Comparison of ENCODE assay signal across 32 cellular contexts in the genomic region with DNA sequence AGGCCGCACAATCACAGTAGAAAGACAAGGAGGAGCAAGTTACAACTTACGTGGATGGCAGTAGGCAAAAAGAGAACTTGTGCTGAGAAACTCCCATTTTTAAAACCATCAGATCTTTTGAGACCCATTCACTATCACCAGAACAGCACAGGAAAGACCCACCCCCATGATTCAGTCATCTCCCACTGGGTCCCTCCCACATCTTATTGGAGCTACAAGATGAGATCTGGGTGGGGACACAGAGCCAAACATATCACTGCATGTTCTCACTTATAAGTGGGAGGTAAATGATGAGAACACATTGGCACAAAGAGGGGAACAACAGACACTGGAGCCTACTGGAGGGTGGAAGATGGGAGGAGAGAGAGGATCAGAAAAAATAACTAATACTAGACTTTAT. TPM values are rescaled to one million over a fixed set of nuclear protein-coding genes. Genes with fewer than 3 reads are reported as not detected.
"Had no signal": no experiment of that assay in that cellular context is flagged by ENCODE, and none has a peak within 500 bp of the region (broad histone marks: within the 10 kb centered on the region; RNA-seq: fewer than 3 reads in every experiment).

No MANE protein-coding gene starts in this region.

- H3K36me3 ChIP-seq: neutrophil, pancreas, prostate gland, right lobe of liver, spleen, stomach, thoracic aorta, thyroid gland, tibial nerve, upper lobe of left lung, vagina had no signal

- H3K4me3 ChIP-seq: pancreas, prostate gland, right lobe of liver, skin epidermis, smooth muscle cell, spleen, stomach, thoracic aorta, thyroid gland, tibial nerve, upper lobe of left lung, vagina had no signal

- H3K4me1 ChIP-seq: pancreas, prostate gland, right lobe of liver, thyroid gland had no signal

- DNase-seq: naive thymus-derived CD8-positive, alpha-beta T cell; nephron progenitor cell; pancreas; right cardiac atrium; right lobe of liver; spleen; stimulated activated CD4-positive, alpha-beta T cell treated with anti-CD3 and anti-CD28 coated beads, Interleukin-12 subunit alpha, Interleukin-12 subunit beta, amount 100 ng/mL, for 4 hours; stimulated activated CD4-positive, alpha-beta T cell treated with anti-CD3 and anti-CD28 coated beads, Interleukin-1b, Interleukin-23, amount 100 ng/mL, for 48 hours; stimulated activated CD4-positive, alpha-beta T cell treated with anti-CD3 and anti-CD28 coated beads, Interleukin-4, amount 100 ng/mL, for 1 hour; stimulated activated CD4-positive, alpha-beta T cell treated with anti-CD3 and anti-CD28 coated beads, Interleukin-4, amount 100 ng/mL, for 4 hours; stimulated activated CD8-positive, alpha-beta memory T cell treated with anti-CD3 and anti-CD28 coated beads, Interleukin-4, amount 100 ng/mL, for 48 hours; stimulated activated naive CD4-positive, alpha-beta T cell; stomach; thyroid gland; trophoblast cell; upper lobe of left lung had no signal

- H3K27me3 ChIP-seq: neutrophil, pancreas, right lobe of liver, spleen, thyroid gland, tibial nerve, upper lobe of left lung, vagina had no signal

- ATAC-seq: naive thymus-derived CD8-positive, alpha-beta T cell; natural killer cell treated with Interleukin-12 subunit alpha and Interleukin-12 subunit beta and Interleukin-15 and Interleukin-18, amount 100 ng/mL, for 72 hours; pancreas; right cardiac atrium; right lobe of liver; stimulated activated memory B cell treated with anti-CD40 and anti-IgM and Interleukin-4, amounts not matched to agents 10 μg/mL and 1 μg/mL and 100 μg/mL, for 72 hours had no signal

- H3K27ac ChIP-seq: neutrophil, pancreas, prostate gland, right lobe of liver, skin epidermis, stomach, thoracic aorta, thyroid gland, tibial nerve, upper lobe of left lung, vagina had no signal

- H3K9me3 ChIP-seq: neutrophil, pancreas, prostate gland, right lobe of liver, thoracic aorta, thyroid gland, tibial nerve, upper lobe of left lung, vagina had no signal

RNA-seq across cellular contexts. Expression of a gene that starts 41.5 kb away (rescaled TPM):
- total RNA-seq: naive thymus-derived CD8-positive, alpha-beta T cell; natural killer cell treated with Interleukin-12 subunit alpha and Interleukin-12 subunit beta and Interleukin-15 and Interleukin-18, amount 100 ng/mL, for 72 hours; osteocyte; pancreas; pulmonary artery endothelial cell; right lobe of liver; stomach; temporal lobe; thoracic aorta; thyroid gland; tibial nerve; vagina had no signal

RNA-seq across cellular contexts. Expression of a gene that starts 56.7 kb away (rescaled TPM):
- total RNA-seq: naive thymus-derived CD8-positive, alpha-beta T cell; natural killer cell treated with Interleukin-12 subunit alpha and Interleukin-12 subunit beta and Interleukin-15 and Interleukin-18, amount 100 ng/mL, for 72 hours; neural crest cell; osteocyte; pancreas; posterior vena cava; prostate gland; right lobe of liver; smooth muscle cell; spleen; stomach; subcutaneous adipose tissue; temporal lobe; thoracic aorta; tibial nerve; ureter; vagina had no signal
